ENCODE assay signal across 1 cellular context in the genomic region with DNA sequence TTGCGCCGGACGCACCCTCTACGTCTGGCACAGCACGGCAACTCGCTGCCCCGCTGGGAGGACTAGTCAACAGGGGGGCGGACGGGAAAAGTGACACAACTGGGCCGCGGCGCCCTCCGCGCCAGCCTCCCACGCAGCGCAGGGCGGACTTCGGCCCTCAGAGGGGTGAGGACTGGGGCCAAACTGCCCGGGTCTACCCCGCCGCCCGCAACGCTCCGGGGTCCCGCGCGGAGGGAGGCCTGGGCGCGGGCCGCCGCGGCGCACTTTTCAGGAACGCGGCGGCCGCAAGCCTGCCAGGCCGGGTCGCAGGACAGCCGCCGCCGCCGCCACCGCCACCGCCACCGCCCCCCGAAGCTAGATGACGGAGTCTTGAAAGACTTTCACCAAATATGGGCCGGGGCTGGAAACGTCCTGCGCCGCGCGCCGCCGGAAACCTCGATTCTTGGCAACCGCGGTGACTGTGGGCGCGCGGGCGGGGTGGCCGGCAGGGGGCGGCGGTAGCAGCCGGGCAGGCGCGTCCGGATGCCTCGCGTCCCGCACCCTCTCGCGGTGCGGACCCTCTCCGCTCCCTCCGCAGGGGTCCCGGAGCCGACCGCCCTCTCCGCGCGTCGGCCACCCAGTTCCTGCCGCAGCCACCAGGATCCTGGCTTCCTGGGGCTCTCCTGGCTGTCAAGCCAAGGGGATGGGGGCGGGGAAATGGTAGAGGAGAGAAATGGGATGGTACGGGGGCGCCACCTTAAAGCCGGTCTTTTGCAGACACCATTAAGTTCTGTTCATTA.
TF ChIP-seq lines count a peak whose summit lies in the region.

No MANE protein-coding gene starts in this region.

TF ChIP-seq in HepG2, 621 proteins besides CTCF, POLR2A, EP300 and RAD21 (continued from another document and continues in another):
- TF ChIP-seq NR2F2 (IDR thresholded peaks at IDR 0.05; ENCODE audit: borderline replicate concordance, low read depth) (no peak), CBX2 (IDR thresholded peaks at IDR 0.05; ENCODE audit: low read depth, low read length) (no peak), CBX2 (CRISPR knock-in tag; IDR thresholded peaks at IDR 0.05; ENCODE audit: low read depth) (peak; percentile 79; the same call in 1 of the 2 replicates), MEIS1 (CRISPR knock-in tag; IDR thresholded peaks at IDR 0.05; ENCODE audit: borderline replicate concordance) (no peak), MYC (CRISPR knock-in tag; IDR thresholded peaks at IDR 0.05; ENCODE audit: borderline replicate concordance) (no peak; the same call in 1 of the 2 replicates), ZSCAN22 (CRISPR knock-in tag; IDR thresholded peaks at IDR 0.05) (no peak), ZNF761 (CRISPR knock-in tag; conservative IDR thresholded peaks at IDR 0.05) (peak; percentile 65; the same call in 1 of the 2 replicates), SCMH1 (CRISPR knock-in tag; IDR thresholded peaks at IDR 0.05; ENCODE audit: borderline replicate concordance) (no peak), ZBTB7A (CRISPR knock-in tag; IDR thresholded peaks at IDR 0.05) (no peak), SKI (IDR thresholded peaks at IDR 0.05; ENCODE audit: partially characterized antibody) (peak; percentile 27), NFE2L1 (CRISPR knock-in tag; IDR thresholded peaks at IDR 0.05; ENCODE audit: borderline replicate concordance) (no peak), ARNT2 (CRISPR knock-in tag; IDR thresholded peaks at IDR 0.05; ENCODE audit: low read depth) (0 out of 2 replicates have a peak, but pooled peaks have one; percentile 23), ZNF605 (CRISPR knock-in tag; IDR thresholded peaks at IDR 0.05) (no peak), ATF7 (IDR thresholded peaks at IDR 0.05) (no peak), ATF7 (CRISPR knock-in tag; IDR thresholded peaks at IDR 0.05) (no peak), PAF1 (CRISPR knock-in tag; IDR thresholded peaks at IDR 0.05) (no peak), FOXA1 (IDR thresholded peaks at IDR 0.05) (no peak), FOXA1 (CRISPR knock-in tag; IDR thresholded peaks at IDR 0.05) (no peak; the same call in 1 of the 2 replicates), ZNF30 (CRISPR knock-in tag; IDR thresholded peaks at IDR 0.05) (no peak), HNRNPH1 (optimal IDR thresholded peaks at IDR 0.05; ENCODE audit: low read depth, low read length) (no peak), TMF1 (CRISPR knock-in tag; IDR thresholded peaks at IDR 0.05; ENCODE audit: low read depth) (no peak), U2AF2 (IDR thresholded peaks at IDR 0.05; ENCODE audit: low read depth, low read length) (no peak), RBAK (CRISPR knock-in tag; IDR thresholded peaks at IDR 0.05) (no peak), TOPORS (CRISPR knock-in tag; IDR thresholded peaks at IDR 0.05) (no peak), YEATS4 (CRISPR knock-in tag; IDR thresholded peaks at IDR 0.05; ENCODE audit: borderline replicate concordance) (no peak; the same call in 1 of the 2 replicates), ZNF775 (CRISPR knock-in tag; IDR thresholded peaks at IDR 0.05; ENCODE audit: borderline replicate concordance) (no peak), CENPX (CRISPR knock-in tag; IDR thresholded peaks at IDR 0.05) (no peak), KDM6A (CRISPR knock-in tag; IDR thresholded peaks at IDR 0.05; ENCODE audit: low read depth) (no peak), FLYWCH1 (CRISPR knock-in tag; IDR thresholded peaks at IDR 0.05) (no peak), ZBTB7B (CRISPR knock-in tag; IDR thresholded peaks at IDR 0.05) (no peak), THYN1 (CRISPR knock-in tag; IDR thresholded peaks at IDR 0.05; ENCODE audit: borderline replicate concordance, low read depth) (no peak), TRIM24 (CRISPR knock-in tag; IDR thresholded peaks at IDR 0.05) (no peak), IRF2 (CRISPR knock-in tag; IDR thresholded peaks at IDR 0.05) (no peak), TAF1 (CRISPR knock-in tag; IDR thresholded peaks at IDR 0.05) (no peak), PAWR (CRISPR knock-in tag; IDR thresholded peaks at IDR 0.05; ENCODE audit: borderline replicate concordance) (0 out of 2 replicates have a peak, but pooled peaks have one; percentile 38), SMC3 (IDR thresholded peaks at IDR 0.05; ENCODE audit: low read length) (no peak), KDM2A (CRISPR knock-in tag; IDR thresholded peaks at IDR 0.05; ENCODE audit: borderline replicate concordance, low read depth) (peak; percentile 77; the same call in 1 of the 2 replicates), KLF12 (CRISPR knock-in tag; IDR thresholded peaks at IDR 0.05; ENCODE audit: borderline replicate concordance) (no peak), CHCHD3 (CRISPR knock-in tag; IDR thresholded peaks at IDR 0.05) (no peak), ZNF510 (CRISPR knock-in tag; IDR thresholded peaks at IDR 0.05; ENCODE audit: low read depth) (no peak), ZBTB42 (CRISPR knock-in tag; IDR thresholded peaks at IDR 0.05) (no peak), HOXA9 (CRISPR knock-in tag; IDR thresholded peaks at IDR 0.05; ENCODE audit: borderline replicate concordance) (no peak), ZNF891 (CRISPR knock-in tag; IDR thresholded peaks at IDR 0.05) (0 out of 2 replicates have a peak, but pooled peaks have one; percentile 59), ZNF674 (CRISPR knock-in tag; IDR thresholded peaks at IDR 0.05; ENCODE audit: low read depth) (no peak), ZNF678 (CRISPR knock-in tag; IDR thresholded peaks at IDR 0.05) (no peak)
- TF ChIP-seq, protein P1, sequence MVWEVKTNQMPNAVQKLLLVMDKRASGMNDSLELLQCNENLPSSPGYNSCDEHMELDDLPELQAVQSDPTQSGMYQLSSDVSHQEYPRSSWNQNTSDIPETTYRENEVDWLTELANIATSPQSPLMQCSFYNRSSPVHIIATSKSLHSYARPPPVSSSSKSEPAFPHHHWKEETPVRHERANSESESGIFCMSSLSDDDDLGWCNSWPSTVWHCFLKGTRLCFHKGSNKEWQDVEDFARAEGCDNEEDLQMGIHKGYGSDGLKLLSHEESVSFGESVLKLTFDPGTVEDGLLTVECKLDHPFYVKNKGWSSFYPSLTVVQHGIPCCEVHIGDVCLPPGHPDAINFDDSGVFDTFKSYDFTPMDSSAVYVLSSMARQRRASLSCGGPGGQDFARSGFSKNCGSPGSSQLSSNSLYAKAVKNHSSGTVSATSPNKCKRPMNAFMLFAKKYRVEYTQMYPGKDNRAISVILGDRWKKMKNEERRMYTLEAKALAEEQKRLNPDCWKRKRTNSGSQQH (CRISPR knock-in tag; IDR thresholded peaks at IDR 0.05; ENCODE audit: low read depth), result no peak
- TF ChIP-seq, protein P2, sequence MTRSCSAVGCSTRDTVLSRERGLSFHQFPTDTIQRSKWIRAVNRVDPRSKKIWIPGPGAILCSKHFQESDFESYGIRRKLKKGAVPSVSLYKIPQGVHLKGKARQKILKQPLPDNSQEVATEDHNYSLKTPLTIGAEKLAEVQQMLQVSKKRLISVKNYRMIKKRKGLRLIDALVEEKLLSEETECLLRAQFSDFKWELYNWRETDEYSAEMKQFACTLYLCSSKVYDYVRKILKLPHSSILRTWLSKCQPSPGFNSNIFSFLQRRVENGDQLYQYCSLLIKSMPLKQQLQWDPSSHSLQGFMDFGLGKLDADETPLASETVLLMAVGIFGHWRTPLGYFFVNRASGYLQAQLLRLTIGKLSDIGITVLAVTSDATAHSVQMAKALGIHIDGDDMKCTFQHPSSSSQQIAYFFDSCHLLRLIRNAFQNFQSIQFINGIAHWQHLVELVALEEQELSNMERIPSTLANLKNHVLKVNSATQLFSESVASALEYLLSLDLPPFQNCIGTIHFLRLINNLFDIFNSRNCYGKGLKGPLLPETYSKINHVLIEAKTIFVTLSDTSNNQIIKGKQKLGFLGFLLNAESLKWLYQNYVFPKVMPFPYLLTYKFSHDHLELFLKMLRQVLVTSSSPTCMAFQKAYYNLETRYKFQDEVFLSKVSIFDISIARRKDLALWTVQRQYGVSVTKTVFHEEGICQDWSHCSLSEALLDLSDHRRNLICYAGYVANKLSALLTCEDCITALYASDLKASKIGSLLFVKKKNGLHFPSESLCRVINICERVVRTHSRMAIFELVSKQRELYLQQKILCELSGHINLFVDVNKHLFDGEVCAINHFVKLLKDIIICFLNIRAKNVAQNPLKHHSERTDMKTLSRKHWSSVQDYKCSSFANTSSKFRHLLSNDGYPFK (CRISPR knock-in tag; IDR thresholded peaks at IDR 0.05; ENCODE audit: borderline replicate concordance), result no peak
- TF ChIP-seq, protein P3, sequence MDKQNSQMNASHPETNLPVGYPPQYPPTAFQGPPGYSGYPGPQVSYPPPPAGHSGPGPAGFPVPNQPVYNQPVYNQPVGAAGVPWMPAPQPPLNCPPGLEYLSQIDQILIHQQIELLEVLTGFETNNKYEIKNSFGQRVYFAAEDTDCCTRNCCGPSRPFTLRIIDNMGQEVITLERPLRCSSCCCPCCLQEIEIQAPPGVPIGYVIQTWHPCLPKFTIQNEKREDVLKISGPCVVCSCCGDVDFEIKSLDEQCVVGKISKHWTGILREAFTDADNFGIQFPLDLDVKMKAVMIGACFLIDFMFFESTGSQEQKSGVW (CRISPR knock-in tag; IDR thresholded peaks at IDR 0.05; ENCODE audit: borderline replicate concordance), result no peak
- TF ChIP-seq, protein P4, sequence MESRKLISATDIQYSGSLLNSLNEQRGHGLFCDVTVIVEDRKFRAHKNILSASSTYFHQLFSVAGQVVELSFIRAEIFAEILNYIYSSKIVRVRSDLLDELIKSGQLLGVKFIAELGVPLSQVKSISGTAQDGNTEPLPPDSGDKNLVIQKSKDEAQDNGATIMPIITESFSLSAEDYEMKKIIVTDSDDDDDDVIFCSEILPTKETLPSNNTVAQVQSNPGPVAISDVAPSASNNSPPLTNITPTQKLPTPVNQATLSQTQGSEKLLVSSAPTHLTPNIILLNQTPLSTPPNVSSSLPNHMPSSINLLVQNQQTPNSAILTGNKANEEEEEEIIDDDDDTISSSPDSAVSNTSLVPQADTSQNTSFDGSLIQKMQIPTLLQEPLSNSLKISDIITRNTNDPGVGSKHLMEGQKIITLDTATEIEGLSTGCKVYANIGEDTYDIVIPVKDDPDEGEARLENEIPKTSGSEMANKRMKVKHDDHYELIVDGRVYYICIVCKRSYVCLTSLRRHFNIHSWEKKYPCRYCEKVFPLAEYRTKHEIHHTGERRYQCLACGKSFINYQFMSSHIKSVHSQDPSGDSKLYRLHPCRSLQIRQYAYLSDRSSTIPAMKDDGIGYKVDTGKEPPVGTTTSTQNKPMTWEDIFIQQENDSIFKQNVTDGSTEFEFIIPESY (CRISPR knock-in tag; IDR thresholded peaks at IDR 0.05), result no peak
- TF ChIP-seq, protein P5, sequence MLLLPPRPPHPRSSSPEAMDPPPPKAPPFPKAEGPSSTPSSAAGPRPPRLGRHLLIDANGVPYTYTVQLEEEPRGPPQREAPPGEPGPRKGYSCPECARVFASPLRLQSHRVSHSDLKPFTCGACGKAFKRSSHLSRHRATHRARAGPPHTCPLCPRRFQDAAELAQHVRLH (CRISPR knock-in tag; IDR thresholded peaks at IDR 0.05; ENCODE audit: borderline replicate concordance, low read depth), result no peak
- TF ChIP-seq, protein P6, sequence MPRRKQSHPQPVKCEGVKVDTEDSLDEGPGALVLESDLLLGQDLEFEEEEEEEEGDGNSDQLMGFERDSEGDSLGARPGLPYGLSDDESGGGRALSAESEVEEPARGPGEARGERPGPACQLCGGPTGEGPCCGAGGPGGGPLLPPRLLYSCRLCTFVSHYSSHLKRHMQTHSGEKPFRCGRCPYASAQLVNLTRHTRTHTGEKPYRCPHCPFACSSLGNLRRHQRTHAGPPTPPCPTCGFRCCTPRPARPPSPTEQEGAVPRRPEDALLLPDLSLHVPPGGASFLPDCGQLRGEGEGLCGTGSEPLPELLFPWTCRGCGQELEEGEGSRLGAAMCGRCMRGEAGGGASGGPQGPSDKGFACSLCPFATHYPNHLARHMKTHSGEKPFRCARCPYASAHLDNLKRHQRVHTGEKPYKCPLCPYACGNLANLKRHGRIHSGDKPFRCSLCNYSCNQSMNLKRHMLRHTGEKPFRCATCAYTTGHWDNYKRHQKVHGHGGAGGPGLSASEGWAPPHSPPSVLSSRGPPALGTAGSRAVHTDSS (CRISPR knock-in tag; conservative IDR thresholded peaks at IDR 0.05), result no peak
- TF ChIP-seq, protein P7, sequence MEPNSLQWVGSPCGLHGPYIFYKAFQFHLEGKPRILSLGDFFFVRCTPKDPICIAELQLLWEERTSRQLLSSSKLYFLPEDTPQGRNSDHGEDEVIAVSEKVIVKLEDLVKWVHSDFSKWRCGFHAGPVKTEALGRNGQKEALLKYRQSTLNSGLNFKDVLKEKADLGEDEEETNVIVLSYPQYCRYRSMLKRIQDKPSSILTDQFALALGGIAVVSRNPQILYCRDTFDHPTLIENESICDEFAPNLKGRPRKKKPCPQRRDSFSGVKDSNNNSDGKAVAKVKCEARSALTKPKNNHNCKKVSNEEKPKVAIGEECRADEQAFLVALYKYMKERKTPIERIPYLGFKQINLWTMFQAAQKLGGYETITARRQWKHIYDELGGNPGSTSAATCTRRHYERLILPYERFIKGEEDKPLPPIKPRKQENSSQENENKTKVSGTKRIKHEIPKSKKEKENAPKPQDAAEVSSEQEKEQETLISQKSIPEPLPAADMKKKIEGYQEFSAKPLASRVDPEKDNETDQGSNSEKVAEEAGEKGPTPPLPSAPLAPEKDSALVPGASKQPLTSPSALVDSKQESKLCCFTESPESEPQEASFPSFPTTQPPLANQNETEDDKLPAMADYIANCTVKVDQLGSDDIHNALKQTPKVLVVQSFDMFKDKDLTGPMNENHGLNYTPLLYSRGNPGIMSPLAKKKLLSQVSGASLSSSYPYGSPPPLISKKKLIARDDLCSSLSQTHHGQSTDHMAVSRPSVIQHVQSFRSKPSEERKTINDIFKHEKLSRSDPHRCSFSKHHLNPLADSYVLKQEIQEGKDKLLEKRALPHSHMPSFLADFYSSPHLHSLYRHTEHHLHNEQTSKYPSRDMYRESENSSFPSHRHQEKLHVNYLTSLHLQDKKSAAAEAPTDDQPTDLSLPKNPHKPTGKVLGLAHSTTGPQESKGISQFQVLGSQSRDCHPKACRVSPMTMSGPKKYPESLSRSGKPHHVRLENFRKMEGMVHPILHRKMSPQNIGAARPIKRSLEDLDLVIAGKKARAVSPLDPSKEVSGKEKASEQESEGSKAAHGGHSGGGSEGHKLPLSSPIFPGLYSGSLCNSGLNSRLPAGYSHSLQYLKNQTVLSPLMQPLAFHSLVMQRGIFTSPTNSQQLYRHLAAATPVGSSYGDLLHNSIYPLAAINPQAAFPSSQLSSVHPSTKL (CRISPR knock-in tag; IDR thresholded peaks at IDR 0.05), result no peak
